In the genomic region with DNA sequence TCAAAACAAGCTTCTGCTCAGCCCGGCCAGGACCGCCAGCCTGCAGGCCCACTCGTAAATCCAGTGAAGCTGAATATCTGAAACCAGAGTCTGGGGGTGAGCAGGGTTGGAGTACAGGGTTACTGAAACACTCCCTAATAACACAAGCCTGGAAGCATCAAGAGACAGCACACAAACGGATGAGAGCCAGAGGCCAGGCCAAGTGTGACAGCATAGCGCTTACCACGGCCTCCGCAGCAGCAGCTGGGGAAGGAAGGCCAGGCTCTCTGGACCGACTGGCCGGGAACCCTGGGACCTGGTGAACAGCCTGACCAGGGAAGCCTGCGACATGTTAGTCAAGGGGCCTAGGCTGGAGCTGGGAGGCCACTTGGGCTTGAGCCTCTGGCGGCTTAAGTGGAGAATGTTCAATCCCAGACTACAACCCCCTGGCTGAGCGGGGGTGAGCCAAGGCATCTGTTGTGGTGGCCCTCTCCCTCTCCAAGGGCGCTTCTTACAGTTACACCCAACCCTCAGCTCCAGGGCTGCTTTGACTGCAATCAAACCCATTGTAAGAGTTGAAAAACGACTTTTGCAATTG, we compare ENCODE assay signal across 29 cellular contexts. TPM values are rescaled to one million over a fixed set of nuclear protein-coding genes. Genes with fewer than 3 reads are reported as not detected.
"Had no signal": no experiment of that assay in that cellular context is flagged by ENCODE, and none has a peak within 500 bp of the region (broad histone marks: within the 10 kb centered on the region; RNA-seq: fewer than 3 reads in every experiment).

No MANE protein-coding gene starts in this region.

- H3K36me3 ChIP-seq: breast epithelium, heart left ventricle, left lung, neutrophil, thoracic aorta, upper lobe of left lung, vagina had no signal

- DNase-seq: activated B cell treated with CpG ODN at 0.5 μM for 24 hours; activated CD8-positive, alpha-beta memory T cell treated with anti-CD3 and anti-CD28 coated beads, Interleukin-2, amount 10 ng/mL, durations not matched to agents 7 days and 5 days; activated CD8-positive, alpha-beta T cell treated with anti-CD3 and anti-CD28 coated beads, Interleukin-2, amount 10 ng/mL, durations not matched to agents 7 days and 5 days; activated naive CD4-positive, alpha-beta T cell; activated T-cell treated with anti-CD3 and anti-CD28 coated beads, Interleukin-2, amount 50 U/mL, for 48 hours; central memory CD4-positive, alpha-beta T cell; foreskin keratinocyte; heart left ventricle; kidney glomerular epithelial cell; left lung; stimulated activated CD4-positive, alpha-beta T cell treated with anti-CD3 and anti-CD28 coated beads, Interleukin-12 subunit alpha, Interleukin-12 subunit beta, amount 100 ng/mL, for 4 hours; stimulated activated CD4-positive, alpha-beta T cell treated with anti-CD3 and anti-CD28 coated beads, Interleukin-4, amount 100 ng/mL, for 24 hours; T-helper 17 cell; T1000 had no signal

- H3K9me3 ChIP-seq: breast epithelium, left lung, mucosa of descending colon, neutrophil, thoracic aorta, upper lobe of left lung, vagina had no signal

- ATAC-seq: activated CD8-positive, alpha-beta memory T cell treated with anti-CD3 and anti-CD28 coated beads, Interleukin-2, amount 10 ng/mL, durations not matched to agents 7 days and 5 days; activated CD8-positive, alpha-beta T cell treated with anti-CD3 and anti-CD28 coated beads, Interleukin-2, amount 10 ng/mL, durations not matched to agents 7 days and 5 days; activated naive CD4-positive, alpha-beta T cell treated with anti-CD3 and anti-CD28 coated beads, Interleukin-2, amount 50 U/mL, for 72 hours; esophagus mucosa; foreskin keratinocyte; heart left ventricle; left lung; mucosa of descending colon; natural killer cell treated with Interleukin-12 subunit alpha and Interleukin-12 subunit beta and Interleukin-15 and Interleukin-18, amount 100 ng/mL, for 72 hours; sciatic nerve; stimulated activated effector memory CD8-positive, alpha-beta T cell treated with anti-CD3 and anti-CD28 coated beads, Interleukin-12 subunit alpha, Interleukin-12 subunit beta, amount 100 ng/mL, for 72 hours; T-helper 17 cell had no signal

- H3K27ac ChIP-seq: breast epithelium, foreskin keratinocyte, heart left ventricle, left lung, neutrophil, skin epidermis, thoracic aorta, upper lobe of left lung, vagina had no signal

- H3K4me3 ChIP-seq: breast epithelium, heart left ventricle, left lung, lung, mucosa of descending colon, skin epidermis, thoracic aorta, upper lobe of left lung, vagina had no signal

- FAIRE-seq: endothelial cell of umbilical vein had no signal

- H3K4me1 ChIP-seq: breast epithelium, foreskin keratinocyte, left lung, vagina had no signal

- H3K27me3 ChIP-seq: upper lobe of left lung, vagina had no signal

RNA-seq across cellular contexts. Expression of gene RNF32, which starts 21.7 kb away (rescaled TPM):
- total RNA-seq: endothelial cell of umbilical vein; mesenteric fat pad; natural killer cell treated with Interleukin-12 subunit alpha and Interleukin-12 subunit beta and Interleukin-15 and Interleukin-18, amount 100 ng/mL, for 72 hours; thoracic aorta; vagina had no signal
